In genomic region chr9:122214507-122214906, GRCh38 we compare ENCODE assay signal across 11 cellular contexts. TPM values are rescaled to one million over a fixed set of nuclear protein-coding genes. Genes with fewer than 3 reads are reported as not detected.
DNase-seq lines count a peak whose midpoint lies in the region; ATAC-seq and TF ChIP-seq lines count a peak whose summit lies in the region.
"Had no signal": no experiment of that assay in that cellular context is flagged by ENCODE, and none has a peak within 500 bp of the region (broad histone marks: within the 10 kb centered on the region; RNA-seq: fewer than 3 reads in every experiment).

No MANE protein-coding gene starts in this region.

- POLR2A ChIA-PET in CD8-positive, alpha-beta memory T cell (lab: Charles Lee): interaction anchor here (0.6 kb wide), 1 partner anchor 19 kb away, joined by 3 read pairs; no protein-coding TSS in a partner anchor
- POLR2A ChIA-PET in OCI-LY7 (lab: Charles Lee): no interaction called here

- no peaks in the 10 kb centered on the region for H3K9me3 Mint-ChIP-seq in CD8-positive, alpha-beta memory T cell
- H3K9me3 Mint-ChIP-seq in effector memory CD8-positive, alpha-beta T cell: no peaks in the 10 kb centered on the region
- H3K9me3 Mint-ChIP-seq: dendritic cell treated with granulocyte-macrophage colony-stimulating factor and Interleukin-4, amounts not matched to agents 40 ng/mL and 50 ng/mL, for 4 days had no signal

- peak overlapping the region; percentile 6 to 89 (median 71) for H3K4me3 Mint-ChIP-seq in CD8-positive, alpha-beta memory T cell
- H3K4me3 Mint-ChIP-seq in effector memory CD8-positive, alpha-beta T cell: peak overlapping the region; percentile 68 to 69

- no peaks in the 10 kb centered on the region for H3K36me3 ChIP-seq in CD8-positive, alpha-beta memory T cell (ENCODE audit: insufficient read depth, low read length)
- H3K36me3 ChIP-seq in OCI-LY7 (ENCODE audit: insufficient read depth, low read length): no peaks in the 10 kb centered on the region
- no peaks in the 10 kb centered on the region for H3K36me3 ChIP-seq in neural cell (ENCODE audit: insufficient read depth, low read length)

- TF ChIP-seq EP300 in neural cell (conservative IDR thresholded peaks at IDR 0.05; ENCODE audit: poor library complexity, severe bottlenecking): no peak

- no peak overlapping the region for H3K27ac ChIP-seq in CD8-positive, alpha-beta memory T cell (ENCODE audit: low read depth, low read length)
- H3K27ac ChIP-seq in OCI-LY7 (ENCODE audit: low read depth, low read length, poor library complexity, severe bottlenecking) (no peak overlapping the region), neural cell (ENCODE audit: low read length) (no peak overlapping the region)

- TF ChIP-seq RAD21 in neural cell (conservative IDR thresholded peaks at IDR 0.05): no peak

- CTCF ChIA-PET in CD8-positive, alpha-beta memory T cell (lab: Charles Lee): no interaction called here
- CTCF ChIA-PET in OCI-LY7 (lab: Charles Lee; ENCODE audit: unreplicated experiment): no interaction called here

- H3K79me2 ChIP-seq in OCI-LY7 (ENCODE audit: insufficient read depth, low read depth, low read length) (no peaks in the 10 kb centered on the region), neural cell (replicated peaks; ENCODE audit: insufficient read depth, low read length) (no peaks in the 10 kb centered on the region)

- H3K27me3 Mint-ChIP-seq in CD8-positive, alpha-beta memory T cell: peaks cover 60 to 81% of the 10 kb centered on the region in 2 donors
- H3K27me3 Mint-ChIP-seq in effector memory CD8-positive, alpha-beta T cell: peaks cover 73 to 95% of the 10 kb centered on the region in 2 donors

- H3K4me1 Mint-ChIP-seq in CD8-positive, alpha-beta memory T cell: peaks cover 22 to 31% (median 24%) of the 10 kb centered on the region in 3 donors
- peaks cover 3 to 24% of the 10 kb centered on the region in 2 donors for H3K4me1 Mint-ChIP-seq in effector memory CD8-positive, alpha-beta T cell (ENCODE audit: low read depth in 2 of 2)

- no peak overlapping the region for H3K4me3 ChIP-seq in CD8-positive, alpha-beta memory T cell (ENCODE audit: low read length)
- H3K4me3 ChIP-seq in OCI-LY7 (ENCODE audit: low read depth, low read length, poor library complexity, severe bottlenecking) (peak overlapping the region; percentile 48), neural cell (ENCODE audit: low read length) (peak overlapping the region; percentile 71)

- H2AFZ ChIP-seq in OCI-LY7 (ENCODE audit: low read length) (no peak overlapping the region), neural cell (ENCODE audit: low read depth, low read length) (no peak overlapping the region)

- H3K27me3 ChIP-seq in CD8-positive, alpha-beta memory T cell (ENCODE audit: insufficient read depth, low read length, poor library complexity, severe bottlenecking): peaks cover 30% of the 10 kb centered on the region
- peaks cover 93% of the 10 kb centered on the region for H3K27me3 ChIP-seq in neural cell (ENCODE audit: insufficient read depth, low read depth, low read length)

- H3K36me3 Mint-ChIP-seq in CD8-positive, alpha-beta memory T cell: no peaks in the 10 kb centered on the region
- no peaks in the 10 kb centered on the region for H3K36me3 Mint-ChIP-seq in effector memory CD8-positive, alpha-beta T cell (ENCODE audit: insufficient read depth)

- peaks cover 13% of the 10 kb centered on the region for H3K4me1 ChIP-seq in CD8-positive, alpha-beta memory T cell (ENCODE audit: insufficient read depth, low read length)
- peaks cover 4% of the 10 kb centered on the region for H3K4me1 ChIP-seq in OCI-LY7 (ENCODE audit: insufficient read depth, low read length, poor library complexity, severe bottlenecking)

- H3K27ac Mint-ChIP-seq in CD8-positive, alpha-beta memory T cell: peak overlapping the region in 1 of 8 donors; percentile 70
- no peak overlapping the region for H3K27ac Mint-ChIP-seq in effector memory CD8-positive, alpha-beta T cell
- H3K27ac Mint-ChIP-seq: dendritic cell treated with granulocyte-macrophage colony-stimulating factor and Interleukin-4, amounts not matched to agents 40 ng/mL and 50 ng/mL, for 4 days had no signal

- H3K4me2 ChIP-seq in OCI-LY7 (ENCODE audit: low read length) (peak overlapping the region; percentile 45), neural cell (ENCODE audit: low read length) (no peak overlapping the region)

- intact Hi-C loops in OCI-LY7 (cut with micrococcal nuclease; ENCODE audit: unreplicated experiment): no loop called here

- no peak for DNase-seq in CD8-positive, alpha-beta memory T cell
- DNase-seq in OCI-LY7 (ENCODE audit: low spot score) (no peak), occipital lobe (lab: John Stamatoyannopoulos, UW) (no peak), DMS153 (lab: John Stamatoyannopoulos, UW) (no peak), AG20443 (ENCODE audit: low spot score) (no peak)
- DNase-seq in effector memory CD8-positive, alpha-beta T cell: no peak
- DNase-seq: GDM1 had no signal

- no peaks in the 10 kb centered on the region for H3K9me3 ChIP-seq in CD8-positive, alpha-beta memory T cell (ENCODE audit: low read length)
- H3K9me3 ChIP-seq in OCI-LY7 (ENCODE audit: low read length): no peaks in the 10 kb centered on the region
- no peaks in the 10 kb centered on the region for H3K9me3 ChIP-seq in neural cell (ENCODE audit: low read length)

- no peak for ATAC-seq in effector memory CD8-positive, alpha-beta T cell (replicated peaks)
- no peak for ATAC-seq in HG03097 (IDR thresholded peaks at IDR 0.05; ENCODE audit: low FRiP score, unreplicated experiment)

- no peak overlapping the region for H3K9ac ChIP-seq in neural cell (ENCODE audit: low read length)

- H3F3A ChIP-seq in neural cell (ENCODE audit: insufficient read depth, low read length, poor library complexity, severe bottlenecking): no peaks in the 10 kb centered on the region

- no TSS peak for BruUV-seq in OCI-LY7 (replicated peaks; lab: Mats Ljungman, UMichigan)

- H3K9me2 ChIP-seq in OCI-LY7 (ENCODE audit: insufficient read depth, low read length) (no peaks in the 10 kb centered on the region), neural cell (ENCODE audit: insufficient read depth, low read length) (no peaks in the 10 kb centered on the region)

- no peak for TF ChIP-seq CTCF in OCI-LY7 (conservative IDR thresholded peaks at IDR 0.05; ENCODE audit: low read length)
- TF ChIP-seq CTCF in neural cell (IDR thresholded peaks at IDR 0.05; ENCODE audit: poor library complexity, severe bottlenecking): no peak

- no peaks in the 10 kb centered on the region for H4K20me1 ChIP-seq in OCI-LY7 (ENCODE audit: insufficient read depth, low read length)
- no peaks in the 10 kb centered on the region for H4K20me1 ChIP-seq in neural cell (ENCODE audit: insufficient read depth)

TF ChIP-seq in neural cell, 6 proteins besides CTCF, POLR2A, EP300 and RAD21 (continues in another document):
- no peak for TF ChIP-seq POLR2AphosphoS5 (IDR thresholded peaks at IDR 0.05)
- no peak for TF ChIP-seq SMC3 (conservative IDR thresholded peaks at IDR 0.05; ENCODE audit: poor library complexity)
- TF ChIP-seq MXI1 (conservative IDR thresholded peaks at IDR 0.05; ENCODE audit: poor library complexity, severe bottlenecking): no peak
- no peak for TF ChIP-seq EZH2 (IDR thresholded peaks at IDR 0.05; ENCODE audit: borderline replicate concordance, insufficient read depth, low read length, poor library complexity, severe bottlenecking)

RNA-seq across cellular contexts. Expression of gene LHX6, which starts 14.2 kb away (rescaled TPM):
- not detected for total RNA-seq in CD8-positive, alpha-beta memory T cell
- not detected for polyA plus RNA-seq in CD8-positive, alpha-beta memory T cell
- total RNA-seq in OCI-LY7 (2014; rRNA removed; shearing (Covaris generic)): not detected in 2 replicates
- not detected in 2 replicates for total RNA-seq in OCI-LY7 (2022)
- 0.14 and 0.26 TPM in 2 replicates for polyA plus RNA-seq in neural cell
- polyA minus RNA-seq in neural cell: 0.24 and 1.0 TPM in 2 replicates
- 20.0 TPM for total RNA-seq in occipital lobe

RNA-seq across cellular contexts. Expression of gene RBM18, which starts 50.1 kb away (rescaled TPM):
- 10 to 100 TPM; 36.6 to 37.4 TPM for total RNA-seq in CD8-positive, alpha-beta memory T cell
- polyA plus RNA-seq in CD8-positive, alpha-beta memory T cell: 26.2 TPM
- total RNA-seq in OCI-LY7 (2014; rRNA removed; shearing (Covaris generic)): 7.2 and 8.3 TPM in 2 replicates
- total RNA-seq in OCI-LY7 (2022) (21.1 and 22.2 TPM in 2 replicates), occipital lobe (18.1 TPM)
- polyA plus RNA-seq in neural cell: 40.8 and 48.8 TPM in 2 replicates
- polyA minus RNA-seq in neural cell: 39.4 and 41.1 TPM in 2 replicates

RNA-seq across cellular contexts. Expression of gene MRRF, which starts 50.2 kb away (rescaled TPM):
- total RNA-seq in CD8-positive, alpha-beta memory T cell: 10 to 100 TPM; 74.6 to 75.9 TPM
- 18.9 TPM for polyA plus RNA-seq in CD8-positive, alpha-beta memory T cell
- 38.7 and 46.1 TPM in 2 replicates for total RNA-seq in OCI-LY7 (2014; rRNA removed; shearing (Covaris generic))
- total RNA-seq in OCI-LY7 (2022) (48.2 and 53.2 TPM in 2 replicates), occipital lobe (26.2 TPM)
- polyA plus RNA-seq in neural cell: 40.7 and 46.9 TPM in 2 replicates
- polyA minus RNA-seq in neural cell: 26.5 and 27.2 TPM in 2 replicates

RNA-seq across cellular contexts. Expression of gene MORN5, which starts 54.8 kb away (rescaled TPM):
- not detected for total RNA-seq in CD8-positive, alpha-beta memory T cell
- polyA plus RNA-seq in CD8-positive, alpha-beta memory T cell: not detected
- total RNA-seq in OCI-LY7 (2014; rRNA removed; shearing (Covaris generic)): not detected in 2 replicates
- total RNA-seq in OCI-LY7 (2022) (not detected in 2 replicates), occipital lobe (1.2 TPM)
- 1.1 TPM in 1 of 2 replicates, not detected in the other for polyA plus RNA-seq in neural cell
- not detected in 2 replicates for polyA minus RNA-seq in neural cell
- total RNA-seq: HT1080 had no signal

RNA-seq across cellular contexts. Expression of gene NDUFA8, which starts 54.9 kb away (rescaled TPM):
- 10 to 100 TPM; 50.7 to 54.6 TPM for total RNA-seq in CD8-positive, alpha-beta memory T cell
- polyA plus RNA-seq in CD8-positive, alpha-beta memory T cell: 74.4 TPM
- 24.2 and 29.7 TPM in 2 replicates for total RNA-seq in OCI-LY7 (2014; rRNA removed; shearing (Covaris generic))
- total RNA-seq in OCI-LY7 (2022): 51.0 and 53.6 TPM in 2 replicates
- polyA plus RNA-seq in neural cell: 65.0 and 73.1 TPM in 2 replicates
- polyA minus RNA-seq in neural cell: 27.0 and 37.6 TPM in 2 replicates
- total RNA-seq in occipital lobe: 18.2 TPM

Comparison
In these comparisons a context has a peak if more than half of its experiments do, and no peak if none do; other contexts are left out.
1. RNA of gene LHX6, which starts 14.2 kb away (total RNA-seq): 20.0 TPM in occipital lobe (single experiment); not detected in CD8-positive, alpha-beta memory T cell and not detected in OCI-LY7; every median in the first group is over 10 times any median in the second.